In the genomic region with DNA sequence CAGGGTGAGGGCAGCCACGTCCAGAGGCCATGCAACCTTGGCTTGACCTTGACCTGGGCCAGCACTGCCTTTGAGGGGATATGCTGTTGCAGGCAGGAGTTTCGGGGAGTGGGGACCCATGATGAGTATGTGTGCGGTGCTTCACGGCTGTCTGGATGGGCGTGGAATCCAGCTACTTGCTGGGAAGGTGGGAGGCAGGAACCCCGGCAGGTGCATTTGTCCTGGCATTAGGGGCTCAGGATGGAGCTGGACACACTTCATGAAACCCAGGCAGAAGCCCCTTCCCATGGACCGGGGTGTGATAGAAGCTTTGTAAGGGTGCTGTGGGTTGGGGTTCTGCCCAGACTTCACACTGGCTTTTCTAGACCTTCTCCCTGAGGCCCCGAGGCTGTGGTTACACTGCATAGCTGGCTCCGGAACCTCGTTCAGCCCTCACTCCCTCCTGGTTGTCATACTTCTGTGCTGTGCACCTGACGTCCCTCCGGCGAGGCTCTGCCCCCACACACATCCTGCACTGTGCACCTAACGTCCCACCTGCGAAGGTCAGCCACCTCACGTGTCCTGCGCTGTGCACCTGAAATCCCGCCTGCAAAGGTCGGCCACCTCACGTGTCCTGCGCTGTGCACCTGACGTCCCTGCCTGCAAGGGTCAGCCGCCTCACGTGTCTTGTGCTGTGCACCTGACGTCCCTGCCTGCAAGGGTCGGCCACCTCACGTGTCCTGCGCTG, we compare ENCODE assay signal across 16 cellular contexts.
"Had no signal": no experiment of that assay in that cellular context is flagged by ENCODE, and none has a peak within 500 bp of the region (broad histone marks: within the 10 kb centered on the region; RNA-seq: fewer than 3 reads in every experiment).

No MANE protein-coding gene starts in this region.

- H3K27me3 ChIP-seq: ovary, tibial nerve had no signal

- H3K27me3 Mint-ChIP-seq: activated CD4-positive, alpha-beta T cell treated with anti-CD3 and anti-CD28 coated beads, Interleukin-2, amount 10 ng/mL, durations not matched to agents 24 days and 14 days had no signal

- H3K4me3 ChIP-seq: gastroesophageal sphincter, left ventricle myocardium inferior, ovary, tibial nerve had no signal

- H3K36me3 ChIP-seq: gastroesophageal sphincter, left ventricle myocardium inferior, ovary, tibial nerve had no signal

- H3K27ac ChIP-seq: gastroesophageal sphincter, left ventricle myocardium inferior, ovary, tibial nerve had no signal

- H3K4me1 ChIP-seq: gastroesophageal sphincter, left ventricle myocardium inferior, tibial nerve had no signal

- H3K9me3 ChIP-seq: gastroesophageal sphincter, left ventricle myocardium inferior, ovary, tibial nerve had no signal

- H3K27ac Mint-ChIP-seq: activated CD4-positive, alpha-beta T cell treated with anti-CD3 and anti-CD28 coated beads, Interleukin-2, amount 10 ng/mL, durations not matched to agents 24 days and 14 days; activated CD8-positive, alpha-beta T cell treated with anti-CD3 and anti-CD28 coated beads, Interleukin-2, amount 10 ng/mL, durations not matched to agents 7 days and 5 days; activated T-helper 17 cell treated with anti-CD3 and anti-CD28 coated beads, Interleukin-2, amount 50 U/mL, for 72 hours; stimulated activated effector memory CD8-positive, alpha-beta T cell treated with anti-CD3 and anti-CD28 coated beads, Interleukin-12 subunit alpha, Interleukin-12 subunit beta, amount 100 ng/mL, for 72 hours had no signal

- H3K4me3 Mint-ChIP-seq: activated CD4-positive, alpha-beta T cell treated with anti-CD3 and anti-CD28 coated beads, Interleukin-2, amount 10 ng/mL, durations not matched to agents 24 days and 14 days; activated CD8-positive, alpha-beta T cell treated with anti-CD3 and anti-CD28 coated beads, Interleukin-2, amount 10 ng/mL, durations not matched to agents 7 days and 5 days; activated T-helper 17 cell treated with anti-CD3 and anti-CD28 coated beads, Interleukin-2, amount 50 U/mL, for 72 hours; stimulated activated effector memory CD8-positive, alpha-beta T cell treated with anti-CD3 and anti-CD28 coated beads, Interleukin-12 subunit alpha, Interleukin-12 subunit beta, amount 100 ng/mL, for 72 hours had no signal

- DNase-seq: activated CD4-positive, alpha-beta T cell treated with anti-CD3 and anti-CD28 coated beads, Interleukin-2, amount 10 ng/mL, durations not matched to agents 24 days and 14 days; activated CD4-positive, CD25-positive, alpha-beta regulatory T cell; activated CD8-positive, alpha-beta T cell treated with anti-CD3 and anti-CD28 coated beads, Interleukin-2, amount 10 ng/mL, durations not matched to agents 7 days and 5 days; activated naive CD4-positive, alpha-beta T cell treated with anti-CD3 and anti-CD28 coated beads, Interleukin-2, amount 50 U/mL, for 16 hours; activated T-cell treated with anti-CD3 and anti-CD28 coated beads for 4 hours; left ventricle myocardium inferior; ovary; stimulated activated CD4-positive, alpha-beta T cell treated with anti-CD3 and anti-CD28 coated beads, Interleukin-12 subunit alpha, Interleukin-12 subunit beta, amount 100 ng/mL, for 4 hours had no signal

- H3K4me1 Mint-ChIP-seq: activated CD4-positive, alpha-beta T cell treated with anti-CD3 and anti-CD28 coated beads, Interleukin-2, amount 10 ng/mL, durations not matched to agents 24 days and 14 days had no signal

- FAIRE-seq: astrocyte, bronchial epithelial cell, endometrium, islet of Langerhans had no signal

- H3K36me3 Mint-ChIP-seq: stimulated activated effector memory CD8-positive, alpha-beta T cell treated with anti-CD3 and anti-CD28 coated beads, Interleukin-12 subunit alpha, Interleukin-12 subunit beta, amount 100 ng/mL, for 72 hours had no signal

- H3K9me3 Mint-ChIP-seq: activated CD4-positive, alpha-beta T cell treated with anti-CD3 and anti-CD28 coated beads, Interleukin-2, amount 10 ng/mL, durations not matched to agents 24 days and 14 days; activated T-helper 17 cell treated with anti-CD3 and anti-CD28 coated beads, Interleukin-2, amount 50 U/mL, for 72 hours; stimulated activated effector memory CD8-positive, alpha-beta T cell treated with anti-CD3 and anti-CD28 coated beads, Interleukin-12 subunit alpha, Interleukin-12 subunit beta, amount 100 ng/mL, for 72 hours had no signal
